9 cellular contexts compared by ENCODE assay signal in genomic region chr11:121930004-121930965, GRCh38.
DNase-seq lines count a peak whose midpoint lies in the region; ATAC-seq and TF ChIP-seq lines count a peak whose summit lies in the region.
"Had no signal": no experiment of that assay in that cellular context is flagged by ENCODE, and none has a peak within 500 bp of the region (broad histone marks: within the 10 kb centered on the region; RNA-seq: fewer than 3 reads in every experiment).

No MANE protein-coding gene starts in this region.

- no peak overlapping the region for H3K4me3 Mint-ChIP-seq in stimulated activated effector memory CD8-positive, alpha-beta T cell treated with anti-CD3 and anti-CD28 coated beads, Interleukin-12 subunit alpha, Interleukin-12 subunit beta, amount 100 ng/mL, for 72 hours
- H3K4me3 Mint-ChIP-seq: central memory CD8-positive, alpha-beta T cell had no signal

- DNase-seq in GM06990 (ENCODE audit: extremely low read depth, insufficient read length) (no peak), M059J (ENCODE audit: low read depth) (peak; percentile 39), fibroblast of villous mesenchyme (ENCODE audit: low read depth) (peak; percentile 37), psoas muscle (no peak), omental fat pad (ENCODE audit: low spot score) (no peak), NCI-H1417 treated with DMSO at 0.1 percent for 48 hours (lab: John Stamatoyannopoulos, UW) (no peak)
- no peak for DNase-seq in stimulated activated effector memory CD8-positive, alpha-beta T cell treated with anti-CD3 and anti-CD28 coated beads, Interleukin-12 subunit alpha, Interleukin-12 subunit beta, amount 100 ng/mL, for 72 hours (ENCODE audit: low spot score in 2 of 2)

- peaks cover 8% of the 10 kb centered on the region for H3K4me1 ChIP-seq in psoas muscle

- no peak overlapping the region for H3K27ac Mint-ChIP-seq in stimulated activated effector memory CD8-positive, alpha-beta T cell treated with anti-CD3 and anti-CD28 coated beads, Interleukin-12 subunit alpha, Interleukin-12 subunit beta, amount 100 ng/mL, for 72 hours

- H3K27me3 ChIP-seq in GM06990 (replicated peaks; ENCODE audit: control insufficient read depth, insufficient read depth, low read length) (no peaks in the 10 kb centered on the region; the same call in 1 of the 2 replicates), psoas muscle (ENCODE audit: insufficient read depth in 3 of 3, low read length in 2 of 3) (no peaks in the 10 kb centered on the region)

- TF ChIP-seq CTCF in GM06990 (IDR thresholded peaks at IDR 0.05; ENCODE audit: insufficient read depth, low read length, poor library complexity, severe bottlenecking): no peak
- no peak for TF ChIP-seq CTCF in fibroblast of villous mesenchyme (IDR thresholded peaks at IDR 0.05; ENCODE audit: insufficient read depth, low read depth, low read length)
- no peak for TF ChIP-seq CTCF in psoas muscle (IDR thresholded peaks at IDR 0.05)
- TF ChIP-seq CTCF in omental fat pad (IDR thresholded peaks at IDR 0.05): no peak

- H3K9me3 Mint-ChIP-seq in stimulated activated effector memory CD8-positive, alpha-beta T cell treated with anti-CD3 and anti-CD28 coated beads, Interleukin-12 subunit alpha, Interleukin-12 subunit beta, amount 100 ng/mL, for 72 hours: peaks cover 4% of the 10 kb centered on the region

- H3K36me3 ChIP-seq in GM06990 (ENCODE audit: control insufficient read depth, insufficient read depth, low read length) (no peaks in the 10 kb centered on the region), psoas muscle (ENCODE audit: insufficient read depth in 1 of 2, low read depth in 1 of 2) (no peaks in the 10 kb centered on the region)

- no peaks in the 10 kb centered on the region for H3K4me1 Mint-ChIP-seq in stimulated activated effector memory CD8-positive, alpha-beta T cell treated with anti-CD3 and anti-CD28 coated beads, Interleukin-12 subunit alpha, Interleukin-12 subunit beta, amount 100 ng/mL, for 72 hours
- H3K4me1 Mint-ChIP-seq: central memory CD8-positive, alpha-beta T cell had no signal

- no peak overlapping the region for H3K27ac ChIP-seq in psoas muscle

- 24 to 37% (median 27%) methylated on average over 18 of the region's 18 CpGs for WGBS in psoas muscle, 3 donors

- intact Hi-C loops in psoas muscle (cut with DNase I): loop anchor here in 1 of 2 donors (10.0 kb wide), 1 partner anchor 275 kb away; no protein-coding TSS in a partner anchor

- H3K36me3 Mint-ChIP-seq in stimulated activated effector memory CD8-positive, alpha-beta T cell treated with anti-CD3 and anti-CD28 coated beads, Interleukin-12 subunit alpha, Interleukin-12 subunit beta, amount 100 ng/mL, for 72 hours: no peaks in the 10 kb centered on the region

- H3K9me3 ChIP-seq in psoas muscle: no peaks in the 10 kb centered on the region

- no peak for ATAC-seq in psoas muscle
- ATAC-seq in omental fat pad (ENCODE audit: low FRiP score): no peak
- ATAC-seq in GM18907 (IDR thresholded peaks at IDR 0.05; ENCODE audit: unreplicated experiment): no peak
- no peak for ATAC-seq in stimulated activated effector memory CD8-positive, alpha-beta T cell treated with anti-CD3 and anti-CD28 coated beads, Interleukin-12 subunit alpha, Interleukin-12 subunit beta, amount 100 ng/mL, for 72 hours

- H3K4me3 ChIP-seq in GM06990 (replicated peaks; ENCODE audit: low read depth, low read length) (peak overlapping the region; percentile 26), fibroblast of villous mesenchyme (ENCODE audit: low read depth, low read length) (peak overlapping the region; percentile 7), psoas muscle (peak overlapping the region; percentile 56)

Comparison
In these comparisons a context has a peak if more than half of its experiments do, and no peak if none do; other contexts are left out.
1. DNase-seq: peak in M059J (single experiment) and fibroblast of villous mesenchyme (single experiment); none in GM06990 (single experiment), psoas muscle (0 of 2), omental fat pad (single experiment), NCI-H1417 treated with DMSO at 0.1 percent for 48 hours (single experiment) and stimulated activated effector memory CD8-positive, alpha-beta T cell treated with anti-CD3 and anti-CD28 coated beads, Interleukin-12 subunit alpha, Interleukin-12 subunit beta, amount 100 ng/mL, for 72 hours (0 of 2).
2. Peak in every context shown above with its lines, with median percentiles within 50 percentile points of each other: H3K4me3 ChIP-seq.